In genomic region chr21:44459712-44460440, GRCh38 we compare ENCODE assay signal across 14 cellular contexts. TPM values are rescaled to one million over a fixed set of nuclear protein-coding genes. Genes with fewer than 3 reads are reported as not detected.
DNase-seq lines count a peak whose midpoint lies in the region; ATAC-seq and TF ChIP-seq lines count a peak whose summit lies in the region.
"Had no signal": no experiment of that assay in that cellular context is flagged by ENCODE, and none has a peak within 500 bp of the region (broad histone marks: within the 10 kb centered on the region; RNA-seq: fewer than 3 reads in every experiment).

No MANE protein-coding gene starts in this region.

- no peak overlapping the region for H3K27ac Mint-ChIP-seq in T-helper 17 cell
- H3K27ac Mint-ChIP-seq: HFFc6 had no signal

- peaks cover 4% of the 10 kb centered on the region for H3K27me3 Mint-ChIP-seq in T-helper 17 cell
- H3K27me3 Mint-ChIP-seq: CD8-positive, alpha-beta memory T cell had no signal

- no peak overlapping the region for H3K4me3 Mint-ChIP-seq in T-helper 17 cell
- H3K4me3 Mint-ChIP-seq: HFFc6 had no signal

- no peaks in the 10 kb centered on the region for H3K36me3 Mint-ChIP-seq in T-helper 17 cell (ENCODE audit: low read depth)
- H3K36me3 Mint-ChIP-seq: CD8-positive, alpha-beta memory T cell had no signal

- H3K27me3 ChIP-seq in Peyer's patch (no peaks in the 10 kb centered on the region), spleen (replicated peaks in 1 of 7) (peaks cover 0 to 11% (median 0%) of the 10 kb centered on the region in 7 donors)

- H3K27ac ChIP-seq in Peyer's patch (no peak overlapping the region), spleen (no peak overlapping the region)

- no peaks in the 10 kb centered on the region for H3K36me3 ChIP-seq in Peyer's patch
- no peaks in the 10 kb centered on the region for H3K36me3 ChIP-seq in mucosa of descending colon (ENCODE audit: low read depth)
- peaks cover 0 to 4% (median 0%) of the 10 kb centered on the region in 6 donors for H3K36me3 ChIP-seq in spleen
- H3K36me3 ChIP-seq: BE2C had no signal

- TF ChIP-seq CTCF in Peyer's patch (IDR thresholded peaks at IDR 0.05) (no peak), mucosa of descending colon (IDR thresholded peaks at IDR 0.05) (no peak), spleen (IDR thresholded peaks at IDR 0.05 in 8 of 11, conservative IDR thresholded peaks at IDR 0.05 in 3 of 11) (no peak)

- peak in 2 of 3 donors; percentile 34 to 35 for DNase-seq in Peyer's patch
- peak; percentile 42 for DNase-seq in left lobe of liver (ENCODE audit: low spot score)
- DNase-seq in mucosa of descending colon, result peak in 2 of 3 donors; percentile 21 to 43
- DNase-seq in spleen, result peak; percentile 51
- DNase-seq in NCI-H748 treated with DMSO at 0.1 percent for 48 hours (lab: John Stamatoyannopoulos, UW), result no peak
- no peak for DNase-seq in T-helper 17 cell
- DNase-seq in H4 (ENCODE audit: low spot score), result no peak
- DNase-seq: BE2C, Caco-2, DND-41, GDM1, HCEC 1CT, HFFc6 had no signal

- WGBS in spleen, 5 donors, result 65 to 73% (median 70%) methylated on average over 14 of the region's 14 CpGs

- TF ChIP-seq POLR2A in Peyer's patch (IDR thresholded peaks at IDR 0.05) (no peak), spleen (IDR thresholded peaks at IDR 0.05) (no peak)

- H3K4me3 ChIP-seq in Peyer's patch, result no peak overlapping the region
- H3K4me3 ChIP-seq in mucosa of descending colon, result no peak overlapping the region
- H3K4me3 ChIP-seq in spleen, result no peak overlapping the region

- H3K4me1 Mint-ChIP-seq in T-helper 17 cell, result peaks cover 7% of the 10 kb centered on the region

- H3K9me3 ChIP-seq in Peyer's patch (no peaks in the 10 kb centered on the region), mucosa of descending colon (no peaks in the 10 kb centered on the region), spleen (peaks cover 0 to under 1% (median 0%) of the 10 kb centered on the region in 8 donors), T-helper 17 cell (ENCODE audit: control insufficient read depth, low read length, poor library complexity, severe bottlenecking) (no peaks in the 10 kb centered on the region)
- H3K9me3 ChIP-seq: BE2C, Caco-2 had no signal

- peaks cover 0 to 11% (median 7%) of the 10 kb centered on the region in 4 donors for H3K4me1 ChIP-seq in Peyer's patch
- peaks cover 6% of the 10 kb centered on the region for H3K4me1 ChIP-seq in mucosa of descending colon (ENCODE audit: low read depth)
- H3K4me1 ChIP-seq in spleen, result peaks cover 5 to 16% (median 9%) of the 10 kb centered on the region in 6 donors
- H3K4me1 ChIP-seq: BE2C had no signal

- intact Hi-C loops in mucosa of descending colon (cut with DNase I, micrococcal nuclease) (no loop called here), spleen (cut with DNase I; ENCODE audit: low total_unique reads) (no loop called here)

- ATAC-seq in left lobe of liver (no peak), mucosa of descending colon (no peak), T-helper 17 cell (no peak)

RNA-seq across cellular contexts. Expression of gene LRRC3, which starts 4.6 kb away (rescaled TPM):
- total RNA-seq in Peyer's patch, result 1 to 10 TPM; 1.7 to 6.6 (median 2.2) TPM
- total RNA-seq in left lobe of liver, result 22.0 TPM
- total RNA-seq in mucosa of descending colon, result 10 to 100 TPM in 1 of 3 donors, 1 to 10 TPM in 2; 2.1 to 17.9 (median 2.7) TPM
- 1 to 10 TPM; 1.3 to 4.9 (median 3.4) TPM for total RNA-seq in spleen
- under 1 TPM; 0.24 to 0.86 (median 0.26) TPM for polyA plus RNA-seq in spleen
- 1 to 10 TPM in 1 of 2 donors, under 1 TPM in 1; 0.85 to 1.0 TPM for total RNA-seq in T-helper 17 cell
- 0.37 and 0.52 TPM in 2 replicates for total RNA-seq in H4 (2014; rRNA removed; shearing (Covaris generic))
- total RNA-seq: HFFc6 had no signal

Comparison
In these comparisons a context has a peak if more than half of its experiments do, and no peak if none do; other contexts are left out.
1. DNase-seq: peak in Peyer's patch (2 of 3), left lobe of liver (single experiment), mucosa of descending colon (2 of 3) and spleen (single experiment); none in NCI-H748 treated with DMSO at 0.1 percent for 48 hours (single experiment), T-helper 17 cell (0 of 3) and H4 (single experiment).